1 cellular context compared by ENCODE assay signal in the genomic region with DNA sequence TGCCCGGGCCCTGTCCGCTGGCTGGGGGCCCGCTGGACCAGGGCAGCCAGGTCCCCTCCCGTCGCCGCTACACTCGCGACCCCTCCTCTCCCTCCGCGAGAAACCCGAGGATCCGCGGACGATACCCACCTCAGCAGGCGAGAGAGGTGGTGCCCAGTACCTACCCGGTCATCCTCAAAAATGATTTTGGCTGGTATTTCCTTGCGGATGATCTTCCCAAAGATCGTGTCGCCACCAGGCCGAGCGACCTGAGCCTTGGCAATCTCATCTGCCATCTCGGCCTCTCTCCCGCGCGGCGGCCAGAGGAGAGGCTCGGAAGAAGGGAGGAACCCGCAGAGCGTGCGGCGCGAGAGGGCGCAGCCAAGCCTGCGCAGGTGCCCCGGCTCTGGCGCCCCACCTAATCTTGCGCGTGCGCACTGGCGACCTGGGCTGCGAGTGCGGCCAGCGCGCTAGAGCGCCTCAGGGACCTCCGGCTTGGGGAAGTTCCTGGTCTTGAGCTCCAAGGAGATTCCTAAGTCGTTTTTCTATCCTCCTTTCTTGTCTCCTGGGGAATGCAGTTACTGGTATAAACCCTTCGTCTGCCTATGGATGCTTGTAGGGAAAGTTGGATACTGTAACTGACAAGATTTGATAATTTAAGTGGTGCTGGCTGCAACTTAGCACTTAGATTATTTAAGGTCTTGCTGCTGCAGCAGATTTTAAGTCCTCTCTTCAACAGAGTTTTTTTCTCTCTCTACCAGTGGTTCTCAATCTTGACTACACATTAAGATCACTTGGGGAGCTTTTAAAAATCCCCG.
TF ChIP-seq lines count a peak whose summit lies in the region.

HINT1 (minus strand) TSS at position 326 of the 797 bp plus-strand sequence; CDS start at position 275, 51 bp downstream.

TF ChIP-seq in HepG2, 621 proteins besides CTCF, POLR2A, EP300 and RAD21 (continued from another document and continues in another):
- TF ChIP-seq, protein P1, sequence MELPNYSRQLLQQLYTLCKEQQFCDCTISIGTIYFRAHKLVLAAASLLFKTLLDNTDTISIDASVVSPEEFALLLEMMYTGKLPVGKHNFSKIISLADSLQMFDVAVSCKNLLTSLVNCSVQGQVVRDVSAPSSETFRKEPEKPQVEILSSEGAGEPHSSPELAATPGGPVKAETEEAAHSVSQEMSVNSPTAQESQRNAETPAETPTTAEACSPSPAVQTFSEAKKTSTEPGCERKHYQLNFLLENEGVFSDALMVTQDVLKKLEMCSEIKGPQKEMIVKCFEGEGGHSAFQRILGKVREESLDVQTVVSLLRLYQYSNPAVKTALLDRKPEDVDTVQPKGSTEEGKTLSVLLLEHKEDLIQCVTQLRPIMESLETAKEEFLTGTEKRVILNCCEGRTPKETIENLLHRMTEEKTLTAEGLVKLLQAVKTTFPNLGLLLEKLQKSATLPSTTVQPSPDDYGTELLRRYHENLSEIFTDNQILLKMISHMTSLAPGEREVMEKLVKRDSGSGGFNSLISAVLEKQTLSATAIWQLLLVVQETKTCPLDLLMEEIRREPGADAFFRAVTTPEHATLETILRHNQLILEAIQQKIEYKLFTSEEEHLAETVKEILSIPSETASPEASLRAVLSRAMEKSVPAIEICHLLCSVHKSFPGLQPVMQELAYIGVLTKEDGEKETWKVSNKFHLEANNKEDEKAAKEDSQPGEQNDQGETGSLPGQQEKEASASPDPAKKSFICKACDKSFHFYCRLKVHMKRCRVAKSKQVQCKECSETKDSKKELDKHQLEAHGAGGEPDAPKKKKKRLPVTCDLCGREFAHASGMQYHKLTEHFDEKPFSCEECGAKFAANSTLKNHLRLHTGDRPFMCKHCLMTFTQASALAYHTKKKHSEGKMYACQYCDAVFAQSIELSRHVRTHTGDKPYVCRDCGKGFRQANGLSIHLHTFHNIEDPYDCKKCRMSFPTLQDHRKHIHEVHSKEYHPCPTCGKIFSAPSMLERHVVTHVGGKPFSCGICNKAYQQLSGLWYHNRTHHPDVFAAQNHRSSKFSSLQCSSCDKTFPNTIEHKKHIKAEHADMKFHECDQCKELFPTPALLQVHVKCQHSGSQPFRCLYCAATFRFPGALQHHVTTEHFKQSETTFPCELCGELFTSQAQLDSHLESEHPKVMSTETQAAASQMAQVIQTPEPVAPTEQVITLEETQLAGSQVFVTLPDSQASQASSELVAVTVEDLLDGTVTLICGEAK (IDR thresholded peaks at IDR 0.05) = no peak
- TF ChIP-seq, protein P1 (CRISPR knock-in tag; IDR thresholded peaks at IDR 0.05) = peak; percentile 68; the same call in 1 of the 2 replicates
- TF ChIP-seq PAX8 (CRISPR knock-in tag; IDR thresholded peaks at IDR 0.05; ENCODE audit: borderline replicate concordance) (0 out of 2 replicates have a peak, but pooled peaks have one; percentile 59), NR2F2 (IDR thresholded peaks at IDR 0.05; ENCODE audit: borderline replicate concordance, low read depth) (no peak), RFXAP (CRISPR knock-in tag; IDR thresholded peaks at IDR 0.05; ENCODE audit: borderline replicate concordance) (peak; percentile 19; the same call in 1 of the 2 replicates), MEIS2 (CRISPR knock-in tag; IDR thresholded peaks at IDR 0.05) (no peak), GATAD1 (CRISPR knock-in tag; IDR thresholded peaks at IDR 0.05) (peak; percentile 61), TEAD3 (CRISPR knock-in tag; optimal IDR thresholded peaks at IDR 0.05; ENCODE audit: borderline replicate concordance) (peak; percentile 61), ZNF777 (CRISPR knock-in tag; IDR thresholded peaks at IDR 0.05) (peak; percentile 16; the same call in 1 of the 2 replicates), PCBP1 (IDR thresholded peaks at IDR 0.05; ENCODE audit: borderline replicate concordance, low read depth, low read length) (no peak), GLI4 (CRISPR knock-in tag; IDR thresholded peaks at IDR 0.05; ENCODE audit: borderline replicate concordance) (no peak), ZNF138 (CRISPR knock-in tag; IDR thresholded peaks at IDR 0.05; ENCODE audit: low read depth) (0 out of 2 replicates have a peak, but pooled peaks have one; percentile 83), ZNF782 (CRISPR knock-in tag; IDR thresholded peaks at IDR 0.05; ENCODE audit: borderline replicate concordance) (peak; percentile 92), HNRNPL (IDR thresholded peaks at IDR 0.05; ENCODE audit: low read depth, low read length) (0 out of 2 replicates have a peak, but pooled peaks have one; percentile 53), HDAC2 (CRISPR knock-in tag; IDR thresholded peaks at IDR 0.05) (peak; percentile 62), PLRG1 (conservative IDR thresholded peaks at IDR 0.05) (no peak), ZBTB8A (CRISPR knock-in tag; IDR thresholded peaks at IDR 0.05; ENCODE audit: borderline replicate concordance, low read depth) (no peak), ZNF788 (CRISPR knock-in tag; IDR thresholded peaks at IDR 0.05; ENCODE audit: borderline replicate concordance) (no peak), ZSCAN25 (CRISPR knock-in tag; IDR thresholded peaks at IDR 0.05) (peak; percentile 15; the same call in 1 of the 2 replicates), ISL2 (CRISPR knock-in tag; IDR thresholded peaks at IDR 0.05) (peak; percentile 24), HOXD1 (CRISPR knock-in tag; IDR thresholded peaks at IDR 0.05) (no peak), ATF7 (IDR thresholded peaks at IDR 0.05) (no peak), ATF7 (CRISPR knock-in tag; IDR thresholded peaks at IDR 0.05) (0 out of 2 replicates have a peak, but pooled peaks have one; percentile 45), ZNF10 (CRISPR knock-in tag; IDR thresholded peaks at IDR 0.05; ENCODE audit: borderline replicate concordance, low read depth) (no peak), ZBTB38 (CRISPR knock-in tag; IDR thresholded peaks at IDR 0.05) (0 out of 2 replicates have a peak, but pooled peaks have one; percentile 62), SETDB1 (CRISPR knock-in tag; IDR thresholded peaks at IDR 0.05; ENCODE audit: borderline replicate concordance) (no peak), YEATS2 (CRISPR knock-in tag; IDR thresholded peaks at IDR 0.05; ENCODE audit: borderline replicate concordance) (peak; percentile 80), ZNF766 (CRISPR knock-in tag; IDR thresholded peaks at IDR 0.05; ENCODE audit: borderline replicate concordance) (no peak), CBX1 (IDR thresholded peaks at IDR 0.05; ENCODE audit: low read depth) (no peak), GABPA (IDR thresholded peaks at IDR 0.05; ENCODE audit: low read depth, low read length) (no peak), GABPA (CRISPR knock-in tag; IDR thresholded peaks at IDR 0.05; ENCODE audit: low read depth) (no peak), ZNF275 (CRISPR knock-in tag; IDR thresholded peaks at IDR 0.05; ENCODE audit: borderline replicate concordance) (no peak), NFKB2 (CRISPR knock-in tag; IDR thresholded peaks at IDR 0.05; ENCODE audit: borderline replicate concordance) (peak; percentile 56; the same call in 1 of the 2 replicates), SOX13 (IDR thresholded peaks at IDR 0.05) (no peak), SOX13 (CRISPR knock-in tag; conservative IDR thresholded peaks at IDR 0.05 in 1 of 2, IDR thresholded peaks at IDR 0.05 in 1 of 2) (peak in 1 of 2 experiments; percentile 29; a peak in 1 of 4 replicates), KLF11 (CRISPR knock-in tag; IDR thresholded peaks at IDR 0.05) (no peak), HIVEP1 (CRISPR knock-in tag; IDR thresholded peaks at IDR 0.05) (no peak), ZMYM3 (CRISPR knock-in tag; IDR thresholded peaks at IDR 0.05) (peak; percentile 65), THAP11 (CRISPR knock-in tag; IDR thresholded peaks at IDR 0.05) (peak; percentile 52; the same call in 1 of the 2 replicates), YEATS4 (CRISPR knock-in tag; IDR thresholded peaks at IDR 0.05; ENCODE audit: borderline replicate concordance) (peak; percentile 70)
- TF ChIP-seq, protein P2, sequence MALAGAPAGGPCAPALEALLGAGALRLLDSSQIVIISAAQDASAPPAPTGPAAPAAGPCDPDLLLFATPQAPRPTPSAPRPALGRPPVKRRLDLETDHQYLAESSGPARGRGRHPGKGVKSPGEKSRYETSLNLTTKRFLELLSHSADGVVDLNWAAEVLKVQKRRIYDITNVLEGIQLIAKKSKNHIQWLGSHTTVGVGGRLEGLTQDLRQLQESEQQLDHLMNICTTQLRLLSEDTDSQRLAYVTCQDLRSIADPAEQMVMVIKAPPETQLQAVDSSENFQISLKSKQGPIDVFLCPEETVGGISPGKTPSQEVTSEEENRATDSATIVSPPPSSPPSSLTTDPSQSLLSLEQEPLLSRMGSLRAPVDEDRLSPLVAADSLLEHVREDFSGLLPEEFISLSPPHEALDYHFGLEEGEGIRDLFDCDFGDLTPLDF (CRISPR knock-in tag; IDR thresholded peaks at IDR 0.05) = peak; percentile 60; the same call in 1 of the 2 replicates
- TF ChIP-seq, protein P3, sequence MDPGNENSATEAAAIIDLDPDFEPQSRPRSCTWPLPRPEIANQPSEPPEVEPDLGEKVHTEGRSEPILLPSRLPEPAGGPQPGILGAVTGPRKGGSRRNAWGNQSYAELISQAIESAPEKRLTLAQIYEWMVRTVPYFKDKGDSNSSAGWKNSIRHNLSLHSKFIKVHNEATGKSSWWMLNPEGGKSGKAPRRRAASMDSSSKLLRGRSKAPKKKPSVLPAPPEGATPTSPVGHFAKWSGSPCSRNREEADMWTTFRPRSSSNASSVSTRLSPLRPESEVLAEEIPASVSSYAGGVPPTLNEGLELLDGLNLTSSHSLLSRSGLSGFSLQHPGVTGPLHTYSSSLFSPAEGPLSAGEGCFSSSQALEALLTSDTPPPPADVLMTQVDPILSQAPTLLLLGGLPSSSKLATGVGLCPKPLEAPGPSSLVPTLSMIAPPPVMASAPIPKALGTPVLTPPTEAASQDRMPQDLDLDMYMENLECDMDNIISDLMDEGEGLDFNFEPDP (CRISPR knock-in tag; conservative IDR thresholded peaks at IDR 0.05) = 0 out of 2 replicates have a peak, but pooled peaks have one; percentile 73
- TF ChIP-seq, protein P4, sequence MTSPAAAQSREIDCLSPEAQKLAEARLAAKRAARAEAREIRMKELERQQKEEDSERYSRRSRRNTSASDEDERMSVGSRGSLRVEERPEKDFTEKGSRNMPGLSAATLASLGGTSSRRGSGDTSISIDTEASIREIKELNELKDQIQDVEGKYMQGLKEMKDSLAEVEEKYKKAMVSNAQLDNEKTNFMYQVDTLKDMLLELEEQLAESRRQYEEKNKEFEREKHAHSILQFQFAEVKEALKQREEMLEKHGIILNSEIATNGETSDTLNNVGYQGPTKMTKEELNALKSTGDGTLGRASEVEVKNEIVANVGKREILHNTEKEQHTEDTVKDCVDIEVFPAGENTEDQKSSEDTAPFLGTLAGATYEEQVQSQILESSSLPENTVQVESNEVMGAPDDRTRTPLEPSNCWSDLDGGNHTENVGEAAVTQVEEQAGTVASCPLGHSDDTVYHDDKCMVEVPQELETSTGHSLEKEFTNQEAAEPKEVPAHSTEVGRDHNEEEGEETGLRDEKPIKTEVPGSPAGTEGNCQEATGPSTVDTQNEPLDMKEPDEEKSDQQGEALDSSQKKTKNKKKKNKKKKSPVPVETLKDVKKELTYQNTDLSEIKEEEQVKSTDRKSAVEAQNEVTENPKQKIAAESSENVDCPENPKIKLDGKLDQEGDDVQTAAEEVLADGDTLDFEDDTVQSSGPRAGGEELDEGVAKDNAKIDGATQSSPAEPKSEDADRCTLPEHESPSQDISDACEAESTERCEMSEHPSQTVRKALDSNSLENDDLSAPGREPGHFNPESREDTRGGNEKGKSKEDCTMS (CRISPR knock-in tag; conservative IDR thresholded peaks at IDR 0.05) = 0 out of 2 replicates have a peak, but pooled peaks have one; percentile 9
- TF ChIP-seq, protein P5, sequence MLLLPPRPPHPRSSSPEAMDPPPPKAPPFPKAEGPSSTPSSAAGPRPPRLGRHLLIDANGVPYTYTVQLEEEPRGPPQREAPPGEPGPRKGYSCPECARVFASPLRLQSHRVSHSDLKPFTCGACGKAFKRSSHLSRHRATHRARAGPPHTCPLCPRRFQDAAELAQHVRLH (CRISPR knock-in tag; IDR thresholded peaks at IDR 0.05; ENCODE audit: borderline replicate concordance, low read depth) = peak; percentile 57; the same call in 1 of the 2 replicates
